Comparison of ENCODE assay signal across 12 cellular contexts in genomic region chr3:14152233-14152962, GRCh38. TPM values are rescaled to one million over a fixed set of nuclear protein-coding genes. Genes with fewer than 3 reads are reported as not detected.
DNase-seq lines count a peak whose midpoint lies in the region; ATAC-seq and TF ChIP-seq lines count a peak whose summit lies in the region.
"Had no signal": no experiment of that assay in that cellular context is flagged by ENCODE, and none has a peak within 500 bp of the region (broad histone marks: within the 10 kb centered on the region; RNA-seq: fewer than 3 reads in every experiment).

No MANE protein-coding gene starts in this region.

- peak; percentile 38 to 55 for TF ChIP-seq CTCF in Caco-2 (IDR thresholded peaks at IDR 0.05; ENCODE audit: insufficient read depth in 1 of 2, low read depth in 1 of 2, low read length in 1 of 2, severe bottlenecking in 1 of 2, unreplicated experiment in 1 of 2)
- peak; percentile 50 for TF ChIP-seq CTCF in HFF-Myc (IDR thresholded peaks at IDR 0.05; ENCODE audit: low read depth, low read length, missing control alignments)
- TF ChIP-seq CTCF in mucosa of descending colon (IDR thresholded peaks at IDR 0.05) = no peak
- TF ChIP-seq CTCF in gastroesophageal sphincter (IDR thresholded peaks at IDR 0.05) = peak in 1 of 4 experiments; percentile 8

- H3K9me3 ChIP-seq in Caco-2 (no peaks in the 10 kb centered on the region), mucosa of descending colon (no peaks in the 10 kb centered on the region), gastroesophageal sphincter (no peaks in the 10 kb centered on the region)
- H3K9me3 ChIP-seq: SJSA1, spleen had no signal

- CTCF ChIA-PET in Caco-2 (lab: Charles Lee) = interaction anchor here (0.6 to 1.0 kb wide), 7 partner anchors 27 to 256 kb away, joined by 3 to 7 read pairs (median 5); partner anchors contain the start of genes CHCHD4, LSM3, SLC6A6 and TMEM43

- no peak overlapping the region for H3K4me3 Mint-ChIP-seq in Caco-2 (ENCODE audit: unreplicated experiment)
- no peak overlapping the region for H3K4me3 Mint-ChIP-seq in activated naive CD8-positive, alpha-beta T cell treated with anti-CD3 and anti-CD28 coated beads for 36 hours

- intact Hi-C loops in Caco-2 (cut with micrococcal nuclease; ENCODE audit: unreplicated experiment) = no loop called here
- intact Hi-C loops in mucosa of descending colon (cut with DNase I, micrococcal nuclease) = no loop called here

- H3K4me1 Mint-ChIP-seq in Caco-2 (ENCODE audit: low read depth, unreplicated experiment) = no peaks in the 10 kb centered on the region
- H3K4me1 Mint-ChIP-seq in activated naive CD8-positive, alpha-beta T cell treated with anti-CD3 and anti-CD28 coated beads for 36 hours = peaks cover 6% of the 10 kb centered on the region

- H3K27ac ChIP-seq in gastroesophageal sphincter = no peak overlapping the region
- H3K27ac ChIP-seq: SJSA1, spleen had no signal

- no peak overlapping the region for H3K4me3 ChIP-seq in Caco-2 (ENCODE audit: low read depth, low read length)
- H3K4me3 ChIP-seq in HFF-Myc (replicated peaks; ENCODE audit: low read depth, low read length) = no peak overlapping the region
- H3K4me3 ChIP-seq in mucosa of descending colon = no peak overlapping the region
- H3K4me3 ChIP-seq in gastroesophageal sphincter = no peak overlapping the region
- H3K4me3 ChIP-seq: SJSA1, spleen had no signal

- no peaks in the 10 kb centered on the region for H3K27me3 Mint-ChIP-seq in Caco-2 (ENCODE audit: insufficient read depth, unreplicated experiment)
- H3K27me3 Mint-ChIP-seq in activated naive CD8-positive, alpha-beta T cell treated with anti-CD3 and anti-CD28 coated beads for 36 hours = no peaks in the 10 kb centered on the region

- no peaks in the 10 kb centered on the region for H3K9me3 Mint-ChIP-seq in Caco-2 (ENCODE audit: unreplicated experiment)
- H3K9me3 Mint-ChIP-seq in activated naive CD8-positive, alpha-beta T cell treated with anti-CD3 and anti-CD28 coated beads for 36 hours = no peaks in the 10 kb centered on the region

- H3K4me1 ChIP-seq in Caco-2 = no peaks in the 10 kb centered on the region
- no peaks in the 10 kb centered on the region for H3K4me1 ChIP-seq in mucosa of descending colon (ENCODE audit: low read depth)
- peaks cover 0 to 10% (median 4%) of the 10 kb centered on the region in 3 donors for H3K4me1 ChIP-seq in gastroesophageal sphincter
- H3K4me1 ChIP-seq: SJSA1 had no signal

- DNase-seq in Caco-2 (peak in 1 of 2 experiments; percentile 56), HFF-Myc (ENCODE audit: extremely low read depth, low read depth) (no peak), mucosa of descending colon (no peak), NCI-H526 treated with DMSO at 0.1 percent for 48 hours (lab: John Stamatoyannopoulos, UW) (no peak)
- no peak for DNase-seq in activated naive CD8-positive, alpha-beta T cell treated with anti-CD3 and anti-CD28 coated beads for 36 hours
- DNase-seq: activated T-cell treated with anti-CD3 and anti-CD28 coated beads, Interleukin-2, amount 50 U/mL, for 1 hour; effector memory CD4-positive, alpha-beta T cell; left cardiac atrium; spleen had no signal

- no TSS peak for BruUV-seq in Caco-2 (replicated peaks; lab: Mats Ljungman, UMichigan)

- WGBS in gastroesophageal sphincter (ENCODE audit: low coverage in 1 of 2), 2 donors = 70 to 84% methylated on average over 2 to 4 of the region's 11 CpGs

- TF ChIP-seq EP300 in gastroesophageal sphincter (IDR thresholded peaks at IDR 0.05) = no peak

- POLR2A ChIA-PET in Caco-2 (lab: Charles Lee) = interaction anchor here (0.5 to 0.9 kb wide), 2 partner anchors 26 to 732 kb away, joined by 3 to 4 read pairs; partner anchors contain the start of genes LSM3, NUP210 and XPC

- peak; percentile 59 for ATAC-seq in mucosa of descending colon
- no peak for ATAC-seq in GM21786 (IDR thresholded peaks at IDR 0.05; ENCODE audit: unreplicated experiment)
- ATAC-seq in gastroesophageal sphincter = no peak
- ATAC-seq: left cardiac atrium had no signal

- no peak overlapping the region for H3K27ac Mint-ChIP-seq in Caco-2 (ENCODE audit: unreplicated experiment)
- H3K27ac Mint-ChIP-seq in activated naive CD8-positive, alpha-beta T cell treated with anti-CD3 and anti-CD28 coated beads for 36 hours = peak overlapping the region; percentile 11

- TF ChIP-seq POLR2A in gastroesophageal sphincter (IDR thresholded peaks at IDR 0.05) = no peak

- H3K36me3 ChIP-seq in Caco-2 (ENCODE audit: control insufficient read depth, insufficient read depth, low read length) = peaks cover 2% of the 10 kb centered on the region; the same call in 1 of the 2 replicates
- H3K36me3 ChIP-seq in mucosa of descending colon (ENCODE audit: low read depth) = no peaks in the 10 kb centered on the region
- peaks cover 0 to 97% of the 10 kb centered on the region in 2 donors for H3K36me3 ChIP-seq in gastroesophageal sphincter

- peaks cover 58% of the 10 kb centered on the region for H3K36me3 Mint-ChIP-seq in Caco-2 (ENCODE audit: insufficient read depth, unreplicated experiment)
- peaks cover 22% of the 10 kb centered on the region for H3K36me3 Mint-ChIP-seq in activated naive CD8-positive, alpha-beta T cell treated with anti-CD3 and anti-CD28 coated beads for 36 hours

- H3K27me3 ChIP-seq in Caco-2 (replicated peaks; ENCODE audit: control insufficient read depth, insufficient read depth, low read length) (no peaks in the 10 kb centered on the region), gastroesophageal sphincter (no peaks in the 10 kb centered on the region)
- H3K27me3 ChIP-seq: SJSA1, spleen had no signal

RNA-seq across cellular contexts. Expression of gene XPC, which starts 26.0 kb away (rescaled TPM):
- total RNA-seq in Caco-2 (2022) (31.0 and 33.1 TPM in 2 replicates), mucosa of descending colon (10 to 100 TPM; 22.4 to 30.6 (median 26.9) TPM), gastroesophageal sphincter (10 to 100 TPM; 27.6 to 73.0 (median 34.4) TPM)
- total RNA-seq in activated naive CD8-positive, alpha-beta T cell treated with anti-CD3 and anti-CD28 coated beads for 36 hours = 10 to 100 TPM; 19.8 to 25.4 TPM

RNA-seq across cellular contexts. Expression of gene LSM3, which starts 26.2 kb away (rescaled TPM):
- total RNA-seq in Caco-2 (2022) (19.1 and 20.5 TPM in 2 replicates), mucosa of descending colon (10 to 100 TPM in 1 of 3 donors, 1 to 10 TPM in 2; 8.3 to 13.1 (median 9.8) TPM), gastroesophageal sphincter (10 to 100 TPM in 3 of 4 donors, 1 to 10 TPM in 1; 7.9 to 15.6 (median 12.7) TPM)
- 10 to 100 TPM; 26.3 to 27.2 TPM for total RNA-seq in activated naive CD8-positive, alpha-beta T cell treated with anti-CD3 and anti-CD28 coated beads for 36 hours

RNA-seq across cellular contexts. Expression of gene TMEM43, which starts 27.5 kb away (rescaled TPM):
- total RNA-seq in Caco-2 (2022) (33.0 and 35.2 TPM in 2 replicates), mucosa of descending colon (10 to 100 TPM; 23.1 to 50.4 (median 31.3) TPM), gastroesophageal sphincter (100 to 1,000 TPM; 115 to 227 (median 183) TPM)
- total RNA-seq in activated naive CD8-positive, alpha-beta T cell treated with anti-CD3 and anti-CD28 coated beads for 36 hours = 10 to 100 TPM; 26.8 to 27.0 TPM

RNA-seq across cellular contexts. Expression of gene CHCHD4, which starts 27.7 kb away (rescaled TPM):
- total RNA-seq in Caco-2 (2022) (15.3 and 15.9 TPM in 2 replicates), mucosa of descending colon (10 to 100 TPM; 15.1 to 32.6 (median 15.2) TPM), gastroesophageal sphincter (10 to 100 TPM; 14.5 to 32.9 (median 25.7) TPM)
- 10 to 100 TPM; 27.7 to 29.8 TPM for total RNA-seq in activated naive CD8-positive, alpha-beta T cell treated with anti-CD3 and anti-CD28 coated beads for 36 hours
